In genomic region chr5:85576666-85577065, GRCh38 we compare ENCODE assay signal across 26 cellular contexts.
"Had no signal": no experiment of that assay in that cellular context is flagged by ENCODE, and none has a peak within 500 bp of the region (broad histone marks: within the 10 kb centered on the region; RNA-seq: fewer than 3 reads in every experiment).

No MANE protein-coding gene starts in this region.

- DNase-seq: activated CD4-positive, alpha-beta T cell treated with anti-CD3 and anti-CD28 coated beads for 48 hours; activated CD4-positive, alpha-beta T cell treated with anti-CD3 and anti-CD28 coated beads, Interleukin-2, amount 50 U/mL, for 48 hours; activated CD8-positive, alpha-beta memory T cell treated with anti-CD3 and anti-CD28 coated beads for 24 hours; activated effector memory CD4-positive, alpha-beta T cell treated with Interleukin-2 at 50 U/mL for 16 hours; activated naive CD4-positive, alpha-beta T cell treated with Interleukin-2 at 50 U/mL for 16 hours; anterior cingulate cortex; dermis blood vessel endothelial cell; effector CD4-positive, alpha-beta T cell; glutamatergic neuron; islet precursor cell; left colon; mammary epithelial cell; naive thymus-derived CD8-positive, alpha-beta T cell; occipital lobe; psoas muscle; stimulated activated CD4-positive, alpha-beta T cell treated with anti-CD3 and anti-CD28 coated beads, Interleukin-1b, Interleukin-23, amount 100 ng/mL, for 48 hours; stimulated activated CD4-positive, alpha-beta T cell treated with anti-CD3 and anti-CD28 coated beads, Interleukin-4, amount 100 ng/mL, for 4 hours; stimulated activated CD8-positive, alpha-beta memory T cell treated with anti-CD3 and anti-CD28 coated beads, Interleukin-4, amount 100 ng/mL, for 48 hours; stimulated activated naive CD8-positive, alpha-beta T cell treated with anti-CD3 and anti-CD28 coated beads, Interleukin-15, amount 100 ng/mL, for 72 hours; thyroid gland; upper lobe of left lung had no signal

- ATAC-seq: left colon; naive thymus-derived CD8-positive, alpha-beta T cell; psoas muscle; stimulated activated memory B cell treated with anti-CD40 and anti-IgM and Interleukin-4, amounts not matched to agents 10 μg/mL and 1 μg/mL and 100 μg/mL, for 72 hours; stimulated activated naive CD8-positive, alpha-beta T cell treated with anti-CD3 and anti-CD28 coated beads, Interleukin-15, amount 100 ng/mL, for 72 hours had no signal

- H3K4me3 ChIP-seq: neural progenitor cell, psoas muscle, right atrium auricular region, smooth muscle cell, thyroid gland, upper lobe of left lung, vagina had no signal
